Comparison of ENCODE assay signal across 8 cellular contexts in genomic region chr10:101903827-101904520, GRCh38.
DNase-seq lines count a peak whose midpoint lies in the region; ATAC-seq and TF ChIP-seq lines count a peak whose summit lies in the region.

No MANE protein-coding gene starts in this region.

- ATAC-seq in CD4-positive, CD25-positive, alpha-beta regulatory T cell (ENCODE audit: low read depth in 2 of 2), result peak; percentile 56 to 67
- ATAC-seq in GM18909 (IDR thresholded peaks at IDR 0.05; ENCODE audit: poor library complexity, unreplicated experiment) (peak; percentile 79), HG03060 (IDR thresholded peaks at IDR 0.05; ENCODE audit: low read depth, unreplicated experiment) (peak; percentile 70)

- no peak for TF ChIP-seq CTCF in MCF 10A (IDR thresholded peaks at IDR 0.05; ENCODE audit: unreplicated experiment)

- H3K4me3 Mint-ChIP-seq in CD4-positive, CD25-positive, alpha-beta regulatory T cell, result peak overlapping the region in 1 of 4 donors; percentile 3
- no peak overlapping the region for H3K4me3 Mint-ChIP-seq in MCF 10A (ENCODE audit: unreplicated experiment)

- H3K9me3 ChIP-seq in CD4-positive, CD25-positive, alpha-beta regulatory T cell (ENCODE audit: control insufficient read depth in 2 of 2, low read length in 2 of 2), result no peaks in the 10 kb centered on the region

- peaks cover 7% of the 10 kb centered on the region for H3K36me3 ChIP-seq in CD4-positive, CD25-positive, alpha-beta regulatory T cell (ENCODE audit: control insufficient read depth, insufficient read depth, low read length)

- POLR2A ChIA-PET in MCF 10A (lab: Yijun Ruan, JAX), result interaction anchor here (0.6 kb wide), 1 partner anchor 106 kb away, joined by 3 read pairs; no protein-coding TSS in a partner anchor

- H3K9me3 Mint-ChIP-seq in CD4-positive, CD25-positive, alpha-beta regulatory T cell, result no peaks in the 10 kb centered on the region
- no peaks in the 10 kb centered on the region for H3K9me3 Mint-ChIP-seq in MCF 10A (ENCODE audit: unreplicated experiment)

- CTCF ChIA-PET in MCF 10A (lab: Yijun Ruan, JAX), result interaction anchor here (0.5 kb wide), 1 partner anchor 35 kb away, joined by 3 read pairs; no protein-coding TSS in a partner anchor

- intact Hi-C loops in posterior cingulate gyrus (cut with DNase I) (no loop called here), MCF 10A (cut with micrococcal nuclease) (no loop called here)

- peak in 1 of 3 donors; percentile 43 for DNase-seq in CD4-positive, CD25-positive, alpha-beta regulatory T cell
- DNase-seq in NCI-H82 (lab: John Stamatoyannopoulos, UW) (peak; percentile 92), posterior cingulate gyrus (peak in 8 of 10 donors; percentile 36 to 93 (median 43)), MCF 10A (ENCODE audit: unreplicated experiment) (no peak), A172 (ENCODE audit: low spot score) (no peak)
- DNase-seq in effector CD4-positive, alpha-beta T cell, result no peak

- H3K27ac ChIP-seq in CD4-positive, CD25-positive, alpha-beta regulatory T cell (ENCODE audit: insufficient read depth, low read length, poor library complexity, severe bottlenecking), result no peak overlapping the region

- peak overlapping the region in 2 of 3 donors; percentile 32 to 52 for H3K27ac Mint-ChIP-seq in CD4-positive, CD25-positive, alpha-beta regulatory T cell
- H3K27ac Mint-ChIP-seq in MCF 10A (ENCODE audit: low read depth, unreplicated experiment), result no peak overlapping the region

- H3K4me1 ChIP-seq in CD4-positive, CD25-positive, alpha-beta regulatory T cell (ENCODE audit: control insufficient read depth, insufficient read depth, low read length, poor library complexity, severe bottlenecking), result peaks cover 28% of the 10 kb centered on the region

- H3K4me1 Mint-ChIP-seq in CD4-positive, CD25-positive, alpha-beta regulatory T cell, result peaks cover 17 to 35% (median 27%) of the 10 kb centered on the region in 4 donors
- no peaks in the 10 kb centered on the region for H3K4me1 Mint-ChIP-seq in MCF 10A (ENCODE audit: insufficient read depth, unreplicated experiment)

- no peaks in the 10 kb centered on the region for H3K27me3 Mint-ChIP-seq in CD4-positive, CD25-positive, alpha-beta regulatory T cell
- H3K27me3 Mint-ChIP-seq in MCF 10A (ENCODE audit: insufficient read depth, unreplicated experiment), result no peaks in the 10 kb centered on the region

- H3K4me3 ChIP-seq in CD4-positive, CD25-positive, alpha-beta regulatory T cell (ENCODE audit: low read depth, low read length), result peak overlapping the region; percentile 27

- BruUV-seq in MCF 10A (replicated peaks; lab: Mats Ljungman, UMichigan), result no TSS peak

- no peaks in the 10 kb centered on the region for H3K27me3 ChIP-seq in CD4-positive, CD25-positive, alpha-beta regulatory T cell (ENCODE audit: control insufficient read depth, insufficient read depth, low read length)

- peaks cover 11% of the 10 kb centered on the region for H3K36me3 Mint-ChIP-seq in CD4-positive, CD25-positive, alpha-beta regulatory T cell
- peaks cover 16% of the 10 kb centered on the region for H3K36me3 Mint-ChIP-seq in MCF 10A (ENCODE audit: insufficient read depth, unreplicated experiment)

Comparison
In these comparisons a context has a peak if more than half of its experiments do, and no peak if none do; other contexts are left out.
1. DNase-seq: peak in NCI-H82 (single experiment) and posterior cingulate gyrus (8 of 10); none in MCF 10A (single experiment), A172 (single experiment) and effector CD4-positive, alpha-beta T cell (single experiment).
2. Peak in every context shown above with its lines, with median percentiles within 50 percentile points of each other: ATAC-seq.